25 cellular contexts compared by ENCODE assay signal in genomic region chr1:159978107-159978398, GRCh38. TPM values are rescaled to one million over a fixed set of nuclear protein-coding genes. Genes with fewer than 3 reads are reported as not detected.
DNase-seq lines count a peak whose midpoint lies in the region; ATAC-seq, FAIRE-seq and TF ChIP-seq lines count a peak whose summit lies in the region.
"Had no signal": no experiment of that assay in that cellular context is flagged by ENCODE, and none has a peak within 500 bp of the region (broad histone marks: within the 10 kb centered on the region; RNA-seq: fewer than 3 reads in every experiment).

No MANE protein-coding gene starts in this region.

- no peaks in the 10 kb centered on the region for H3K9me3 Mint-ChIP-seq in stimulated activated memory B cell treated with anti-CD40 and anti-IgM and Interleukin-4, amounts not matched to agents 10 μg/mL and 1 μg/mL and 100 μg/mL, for 72 hours
- H3K9me3 Mint-ChIP-seq: CD14-positive monocyte; CD4-positive, alpha-beta memory T cell; CD4-positive, CD25-positive, alpha-beta regulatory T cell; CD8-positive, alpha-beta memory T cell had no signal

- intact Hi-C loops in Right ventricle myocardium superior (cut with DNase I): no loop called here

- no peaks in the 10 kb centered on the region for H3K27me3 ChIP-seq in right atrium auricular region
- H3K27me3 ChIP-seq: BLaER1 had no signal

- no peaks in the 10 kb centered on the region for H3K4me1 ChIP-seq in right atrium auricular region
- H3K4me1 ChIP-seq: BE2C, BLaER1 had no signal

- TF ChIP-seq CTCF in right atrium auricular region (IDR thresholded peaks at IDR 0.05): no peak

- no peak for FAIRE-seq in RCC 7860 (lab: Jason Lieb, UNC)
- FAIRE-seq: A204.1, D721Med, G401.6, GM12891, GM19239 had no signal

- no peak overlapping the region for H3K27ac Mint-ChIP-seq in stimulated activated memory B cell treated with anti-CD40 and anti-IgM and Interleukin-4, amounts not matched to agents 10 μg/mL and 1 μg/mL and 100 μg/mL, for 72 hours
- H3K27ac Mint-ChIP-seq: CD14-positive monocyte; CD4-positive, alpha-beta memory T cell; CD4-positive, CD25-positive, alpha-beta regulatory T cell; CD8-positive, alpha-beta memory T cell had no signal

- no peaks in the 10 kb centered on the region for H3K4me1 Mint-ChIP-seq in stimulated activated memory B cell treated with anti-CD40 and anti-IgM and Interleukin-4, amounts not matched to agents 10 μg/mL and 1 μg/mL and 100 μg/mL, for 72 hours
- H3K4me1 Mint-ChIP-seq: CD4-positive, alpha-beta memory T cell; CD8-positive, alpha-beta memory T cell had no signal

- no peak overlapping the region for H3K4me3 Mint-ChIP-seq in stimulated activated memory B cell treated with anti-CD40 and anti-IgM and Interleukin-4, amounts not matched to agents 10 μg/mL and 1 μg/mL and 100 μg/mL, for 72 hours
- H3K4me3 Mint-ChIP-seq: CD4-positive, alpha-beta memory T cell; CD4-positive, CD25-positive, alpha-beta regulatory T cell; CD8-positive, alpha-beta memory T cell had no signal

- no peaks in the 10 kb centered on the region for H3K36me3 ChIP-seq in right atrium auricular region
- H3K36me3 ChIP-seq: BE2C, BLaER1 had no signal

- no peaks in the 10 kb centered on the region for H3K36me3 Mint-ChIP-seq in stimulated activated memory B cell treated with anti-CD40 and anti-IgM and Interleukin-4, amounts not matched to agents 10 μg/mL and 1 μg/mL and 100 μg/mL, for 72 hours
- H3K36me3 Mint-ChIP-seq: CD14-positive monocyte; CD4-positive, alpha-beta memory T cell; CD4-positive, CD25-positive, alpha-beta regulatory T cell; CD8-positive, alpha-beta memory T cell had no signal

- no peak overlapping the region for H3K27ac ChIP-seq in right atrium auricular region
- H3K27ac ChIP-seq: BLaER1 had no signal

- H3K4me3 ChIP-seq in right atrium auricular region: no peak overlapping the region
- H3K4me3 ChIP-seq: BLaER1 had no signal

- H3K9me3 ChIP-seq in right atrium auricular region: no peaks in the 10 kb centered on the region
- H3K9me3 ChIP-seq: BE2C, BLaER1 had no signal

- ATAC-seq in Right ventricle myocardium superior (ENCODE audit: poor library complexity): no peak
- peak; percentile 4 for ATAC-seq in stimulated activated memory B cell treated with anti-CD40 and anti-IgM and Interleukin-4, amounts not matched to agents 10 μg/mL and 1 μg/mL and 100 μg/mL, for 72 hours

- peaks cover 46% of the 10 kb centered on the region for H3K27me3 Mint-ChIP-seq in stimulated activated memory B cell treated with anti-CD40 and anti-IgM and Interleukin-4, amounts not matched to agents 10 μg/mL and 1 μg/mL and 100 μg/mL, for 72 hours

- DNase-seq in right atrium auricular region (ENCODE audit: low spot score): peak; percentile 28
- DNase-seq in Right ventricle myocardium superior: no peak
- DNase-seq in islet precursor cell: peak; percentile 31
- DNase-seq in RCC 7860 (ENCODE audit: low spot score): no peak
- DNase-seq in ecto neural progenitor cell (ENCODE audit: low spot score): no peak
- no peak for DNase-seq in D341Med (ENCODE audit: low spot score)
- DNase-seq: 8988T; ACHN; BE2C; C1 segment of cervical spinal cord; CD4-positive, alpha-beta memory T cell; CD4-positive, CD25-positive, alpha-beta regulatory T cell; CD8-positive, alpha-beta memory T cell; COR-L47; DMS79 treated with DMSO at 0.1 percent for 48 hours; GF-D8 had no signal

RNA-seq across cellular contexts. Expression of gene SLAMF9, which starts 24.0 kb away (rescaled TPM):
- not detected for total RNA-seq in right atrium auricular region
- total RNA-seq in Right ventricle myocardium superior: not detected
- total RNA-seq: A673; CD4-positive, alpha-beta memory T cell; CD4-positive, CD25-positive, alpha-beta regulatory T cell; CD8-positive, alpha-beta memory T cell had no signal

RNA-seq across cellular contexts. Expression of gene IGSF9, which starts 32.6 kb away (rescaled TPM):
- total RNA-seq in right atrium auricular region: 1 to 10 TPM; 2.0 to 5.4 TPM
- total RNA-seq in Right ventricle myocardium superior: 0.30 TPM
- total RNA-seq: CD4-positive, alpha-beta memory T cell; CD4-positive, CD25-positive, alpha-beta regulatory T cell had no signal

RNA-seq across cellular contexts. Expression of gene TAGLN2, which starts 52.7 kb away (rescaled TPM):
- 100 to 1,000 TPM; 124 to 235 TPM for total RNA-seq in right atrium auricular region
- total RNA-seq in Right ventricle myocardium superior: 116 TPM

RNA-seq across cellular contexts. Expression of gene PIGM, which starts 53.7 kb away (rescaled TPM):
- 1 to 10 TPM; 2.4 to 3.2 TPM for total RNA-seq in right atrium auricular region
- total RNA-seq in Right ventricle myocardium superior: 2.0 TPM

Comparison
In these comparisons a context has a peak if more than half of its experiments do, and no peak if none do; other contexts are left out.
1. DNase-seq: peak in right atrium auricular region (single experiment) and islet precursor cell (single experiment); none in Right ventricle myocardium superior (single experiment), RCC 7860 (single experiment), ecto neural progenitor cell (single experiment) and D341Med (single experiment).